12 cellular contexts compared by ENCODE assay signal in genomic region chr13:97339989-97340361, GRCh38.
DNase-seq lines count a peak whose midpoint lies in the region; ATAC-seq lines count a peak whose summit lies in the region.
"Had no signal": no experiment of that assay in that cellular context is flagged by ENCODE, and none has a peak within 500 bp of the region (broad histone marks: within the 10 kb centered on the region; RNA-seq: fewer than 3 reads in every experiment).

No MANE protein-coding gene starts in this region.

- peak; percentile 25 for ATAC-seq in GM18511 (IDR thresholded peaks at IDR 0.05; ENCODE audit: unreplicated experiment)
- peak; percentile 22 for ATAC-seq in HG03159 (IDR thresholded peaks at IDR 0.05; ENCODE audit: unreplicated experiment)
- no peak for ATAC-seq in left lobe of liver

- peaks cover 6% of the 10 kb centered on the region for H3K36me3 Mint-ChIP-seq in activated T-helper 2 cell treated with anti-CD3 and anti-CD28 coated beads, Interferon-gamma antibody, Interleukin-2, Interleukin-4, amounts not matched to agents 10 μg/mL and 5 μg/mL and 100 μg/mL, durations not matched to agents 14 hours and 24 hours and 36 hours (ENCODE audit: low read depth)

- H3K9ac ChIP-seq in endocrine pancreas (ENCODE audit: control insufficient read depth, insufficient read depth, low read length) (no peak overlapping the region), skeletal muscle tissue (ENCODE audit: low read depth in 1 of 3, low read length in 3 of 3) (peak overlapping the region in 1 of 3 donors; percentile 28)

- H3K27ac ChIP-seq in skeletal muscle tissue (ENCODE audit: low read depth, low read length), result peak overlapping the region; percentile 26

- H3K4me1 Mint-ChIP-seq in activated T-helper 2 cell treated with anti-CD3 and anti-CD28 coated beads, Interferon-gamma antibody, Interleukin-2, Interleukin-4, amounts not matched to agents 10 μg/mL and 5 μg/mL and 100 μg/mL, durations not matched to agents 14 hours and 24 hours and 36 hours (ENCODE audit: low read depth), result peaks cover 3% of the 10 kb centered on the region

- no peaks in the 10 kb centered on the region for H3K27me3 ChIP-seq in endocrine pancreas (ENCODE audit: control insufficient read depth, insufficient read depth, low read length)
- no peaks in the 10 kb centered on the region for H3K27me3 ChIP-seq in skeletal muscle tissue (ENCODE audit: control insufficient read depth in 3 of 3, insufficient read depth in 3 of 3, low read length in 3 of 3)

- no peaks in the 10 kb centered on the region for H3K36me3 ChIP-seq in endocrine pancreas (ENCODE audit: control insufficient read depth, insufficient read depth, low read length)
- H3K36me3 ChIP-seq in skeletal muscle tissue (ENCODE audit: control insufficient read depth in 3 of 3, insufficient read depth in 3 of 3, low read length in 3 of 3), result peaks cover 7 to 24% (median 23%) of the 10 kb centered on the region in 3 donors

- DNase-seq in activated T-helper 2 cell treated with anti-CD3 and anti-CD28 coated beads, Interferon-gamma antibody, Interleukin-2, Interleukin-4, amounts not matched to agents 10 μg/mL and 5 μg/mL and 100 μg/mL, durations not matched to agents 14 hours and 24 hours and 36 hours (ENCODE audit: low spot score), result no peak
- DNase-seq in activated CD4-positive, alpha-beta T cell treated with anti-CD3 and anti-CD28 coated beads, Interleukin-2, amount 50 U/mL, for 1 hour, result no peak
- no peak for DNase-seq in activated naive CD4-positive, alpha-beta T cell treated with anti-CD3 and anti-CD28 coated beads, Interleukin-2, amount 50 U/mL, for 16 hours
- no peak for DNase-seq in left lobe of liver (ENCODE audit: low spot score)
- DNase-seq: activated CD4-positive, alpha-beta T cell treated with anti-CD3 and anti-CD28 coated beads, Interleukin-2, amount 50 U/mL, for 4 hours; effector CD4-positive, alpha-beta T cell; NCI-H1436 had no signal

- no peak overlapping the region for H3K27ac Mint-ChIP-seq in activated T-helper 2 cell treated with anti-CD3 and anti-CD28 coated beads, Interferon-gamma antibody, Interleukin-2, Interleukin-4, amounts not matched to agents 10 μg/mL and 5 μg/mL and 100 μg/mL, durations not matched to agents 14 hours and 24 hours and 36 hours
- H3K27ac Mint-ChIP-seq: activated naive CD8-positive, alpha-beta T cell had no signal

- peak overlapping the region; percentile 45 for H3K4me3 ChIP-seq in endocrine pancreas (ENCODE audit: control insufficient read depth, insufficient read depth, low read length)
- H3K4me3 ChIP-seq in skeletal muscle tissue (ENCODE audit: low read length in 3 of 3), result peak overlapping the region in 1 of 3 donors; percentile 12

- H3K9me3 Mint-ChIP-seq in activated T-helper 2 cell treated with anti-CD3 and anti-CD28 coated beads, Interferon-gamma antibody, Interleukin-2, Interleukin-4, amounts not matched to agents 10 μg/mL and 5 μg/mL and 100 μg/mL, durations not matched to agents 14 hours and 24 hours and 36 hours, result no peaks in the 10 kb centered on the region

- intact Hi-C loops in activated T-helper 2 cell treated with anti-CD3 and anti-CD28 coated beads, Interferon-gamma antibody, Interleukin-2, Interleukin-4, amounts not matched to agents 10 μg/mL and 5 μg/mL and 100 μg/mL, durations not matched to agents 14 hours and 24 hours and 36 hours (cut with micrococcal nuclease), result loop anchor here (5.0 kb wide), 1 partner anchor 118 kb away; the partner anchor contains the start of gene MBNL2

- no peak overlapping the region for H3K4me3 Mint-ChIP-seq in activated T-helper 2 cell treated with anti-CD3 and anti-CD28 coated beads, Interferon-gamma antibody, Interleukin-2, Interleukin-4, amounts not matched to agents 10 μg/mL and 5 μg/mL and 100 μg/mL, durations not matched to agents 14 hours and 24 hours and 36 hours (ENCODE audit: low read depth)
- H3K4me3 Mint-ChIP-seq: activated naive CD8-positive, alpha-beta T cell had no signal

- H3K4me1 ChIP-seq in endocrine pancreas (ENCODE audit: control insufficient read depth, insufficient read depth, low read length) (peaks cover 34% of the 10 kb centered on the region), skeletal muscle tissue (ENCODE audit: control insufficient read depth in 3 of 3, insufficient read depth in 3 of 3, low read length in 3 of 3) (peaks cover 20 to 25% (median 22%) of the 10 kb centered on the region in 3 donors)

- no peaks in the 10 kb centered on the region for H3K27me3 Mint-ChIP-seq in activated T-helper 2 cell treated with anti-CD3 and anti-CD28 coated beads, Interferon-gamma antibody, Interleukin-2, Interleukin-4, amounts not matched to agents 10 μg/mL and 5 μg/mL and 100 μg/mL, durations not matched to agents 14 hours and 24 hours and 36 hours (ENCODE audit: low read depth)
- H3K27me3 Mint-ChIP-seq: activated naive CD8-positive, alpha-beta T cell had no signal

- H3K9me3 ChIP-seq in endocrine pancreas (ENCODE audit: control insufficient read depth, low read length) (no peaks in the 10 kb centered on the region), skeletal muscle tissue (ENCODE audit: control insufficient read depth in 3 of 3, low read length in 3 of 3) (no peaks in the 10 kb centered on the region)
